Comparison of ENCODE assay signal across 2 cellular contexts in genomic region chr1:18358600-18358999, GRCh38.
TF ChIP-seq lines count a peak whose summit lies in the region.

No MANE protein-coding gene starts in this region.

TF ChIP-seq in A549, 52 proteins besides CTCF, POLR2A, EP300 and RAD21:
- TF ChIP-seq ZC3H11A (IDR thresholded peaks at IDR 0.05) (no peak), ZFP36 (IDR thresholded peaks at IDR 0.05; ENCODE audit: borderline replicate concordance, partially characterized antibody) (peak; percentile 15)
TF ChIP-seq in A549: peak in this region for 1.

TF ChIP-seq in H1, 55 proteins besides CTCF, POLR2A, EP300 and RAD21:
- TF ChIP-seq HDAC2 (IDR thresholded peaks at IDR 0.05; ENCODE audit: borderline replicate concordance in 1 of 2, low read depth in 2 of 2, low read length in 2 of 2), result no peak
- no peak for TF ChIP-seq SUZ12 (IDR thresholded peaks at IDR 0.05; ENCODE audit: low read length)
- TF ChIP-seq CBX5 (IDR thresholded peaks at IDR 0.05; ENCODE audit: low read depth, low read length), result no peak
- TF ChIP-seq SIX5 (IDR thresholded peaks at IDR 0.05; ENCODE audit: low read depth, low read length), result no peak
- TF ChIP-seq TEAD4 (IDR thresholded peaks at IDR 0.05; ENCODE audit: low read depth, low read length), result no peak
- no peak for TF ChIP-seq KDM4A (IDR thresholded peaks at IDR 0.05; ENCODE audit: low read depth, low read length, severe bottlenecking)
- TF ChIP-seq KDM1A (IDR thresholded peaks at IDR 0.05; ENCODE audit: borderline replicate concordance, low read length), result peak; percentile 87; the same call in 1 of the 2 replicates
- TF ChIP-seq SAP30 (IDR thresholded peaks at IDR 0.05; ENCODE audit: insufficient read depth, insufficient replicate concordance, low read length), result no peak
